In genomic region chr2:199850718-199851498, GRCh38 we compare ENCODE assay signal across 8 cellular contexts. TPM values are rescaled to one million over a fixed set of nuclear protein-coding genes. Genes with fewer than 3 reads are reported as not detected.
DNase-seq lines count a peak whose midpoint lies in the region; ATAC-seq and TF ChIP-seq lines count a peak whose summit lies in the region.

FTCDNL1 (minus strand) TSS chr2:199851192; CDS start chr2:199848962, 2,230 bp downstream.

- H3K36me3 Mint-ChIP-seq in activated naive CD8-positive, alpha-beta T cell treated with anti-CD3 and anti-CD28 coated beads, Interleukin-2, amount 50 U/mL, for 24 hours (ENCODE audit: low read depth), result no peaks in the 10 kb centered on the region

- peak; percentile 79 for DNase-seq in GM10266 (ENCODE audit: extremely low spot score)
- DNase-seq in H7, result peak; percentile 76
- no peak for DNase-seq in LNCaP clone FGC (ENCODE audit: low read depth)
- DNase-seq in SW 1271 (lab: John Stamatoyannopoulos, UW), result peak; percentile 11 to 44
- peak; percentile 70 for DNase-seq in activated naive CD8-positive, alpha-beta T cell treated with anti-CD3 and anti-CD28 coated beads, Interleukin-2, amount 50 U/mL, for 24 hours
- no peak for DNase-seq in right atrium auricular region (ENCODE audit: low spot score)
- peak; percentile 30 for DNase-seq in renal cortical epithelial cell (ENCODE audit: low read depth)
- no peak for DNase-seq in NCI-H1048 (lab: John Stamatoyannopoulos, UW)

- peak within 1 kb of the TSS; percentile 98 for H3K27ac Mint-ChIP-seq in activated naive CD8-positive, alpha-beta T cell treated with anti-CD3 and anti-CD28 coated beads, Interleukin-2, amount 50 U/mL, for 24 hours

- peaks cover 8% of the 10 kb centered on the region for H3K27me3 Mint-ChIP-seq in activated naive CD8-positive, alpha-beta T cell treated with anti-CD3 and anti-CD28 coated beads, Interleukin-2, amount 50 U/mL, for 24 hours

- TF ChIP-seq CTCF in GM10266 (IDR thresholded peaks at IDR 0.05; ENCODE audit: control insufficient read depth, insufficient read depth, low read depth, missing control alignments), result peak; percentile 47
- peak; percentile 35 for TF ChIP-seq CTCF in LNCaP clone FGC (IDR thresholded peaks at IDR 0.05; ENCODE audit: control insufficient read depth, extremely low read depth, insufficient read depth)
- peak in 1 of 2 donors; percentile 53 for TF ChIP-seq CTCF in right atrium auricular region (IDR thresholded peaks at IDR 0.05)

- no peaks in the 10 kb centered on the region for H3K9me3 Mint-ChIP-seq in activated naive CD8-positive, alpha-beta T cell treated with anti-CD3 and anti-CD28 coated beads, Interleukin-2, amount 50 U/mL, for 24 hours

- H3K36me3 ChIP-seq in H7 (replicated peaks; ENCODE audit: control insufficient read depth, insufficient read depth, low read length), result no peaks in the 10 kb centered on the region; the same call in 1 of the 2 replicates
- H3K36me3 ChIP-seq in right atrium auricular region, result no peaks in the 10 kb centered on the region

- peaks cover 10% of the 10 kb centered on the region for H3K4me1 Mint-ChIP-seq in activated naive CD8-positive, alpha-beta T cell treated with anti-CD3 and anti-CD28 coated beads, Interleukin-2, amount 50 U/mL, for 24 hours

- H3K27me3 ChIP-seq in H7 (ENCODE audit: control insufficient read depth, insufficient read depth, low read length), result peaks cover 3% of the 10 kb centered on the region; the same call in 1 of the 2 replicates
- no peaks in the 10 kb centered on the region for H3K27me3 ChIP-seq in right atrium auricular region

- H3K9me3 ChIP-seq in right atrium auricular region, result no peaks in the 10 kb centered on the region

- peak within 1 kb of the TSS; percentile 95 for H3K4me3 Mint-ChIP-seq in activated naive CD8-positive, alpha-beta T cell treated with anti-CD3 and anti-CD28 coated beads, Interleukin-2, amount 50 U/mL, for 24 hours

- H3K4me3 ChIP-seq in H7 (ENCODE audit: insufficient read depth, low read depth, low read length) (peak within 1 kb of the TSS; percentile 74), LNCaP clone FGC (ENCODE audit: low read depth, low read length) (peak within 1 kb of the TSS; percentile 57), right atrium auricular region (peak within 1 kb of the TSS; percentile 57 to 60)

- peak; percentile 95 for ATAC-seq in activated naive CD8-positive, alpha-beta T cell treated with anti-CD3 and anti-CD28 coated beads, Interleukin-2, amount 50 U/mL, for 24 hours

- H3K4me1 ChIP-seq in right atrium auricular region, result no peaks in the 10 kb centered on the region

- peak within 1 kb of the TSS; percentile 9 to 13 for H3K27ac ChIP-seq in right atrium auricular region

RNA-seq across cellular contexts. Expression of gene FTCDNL1, which starts in this region (rescaled TPM):
- 0.59 and 0.96 TPM in 2 replicates for total RNA-seq in H7 (2014; rRNA removed; shearing (Covaris generic))
- total RNA-seq in right atrium auricular region (1 to 10 TPM; 2.8 to 3.5 TPM), renal cortical epithelial cell (2.8 and 3.5 TPM in 2 replicates)

Comparison
In these comparisons a context has a peak if more than half of its experiments do, and no peak if none do; other contexts are left out.
1. Peak in DNase-seq and H3K4me3 ChIP-seq in H7; RNA of the gene not detected or under 1 TPM.
2. DNase-seq: peak in GM10266 (single experiment), SW 1271 (2 of 2), activated naive CD8-positive, alpha-beta T cell treated with anti-CD3 and anti-CD28 coated beads, Interleukin-2, amount 50 U/mL, for 24 hours (single experiment) and renal cortical epithelial cell (single experiment); none in LNCaP clone FGC (single experiment), right atrium auricular region (single experiment) and NCI-H1048 (single experiment).
3. Peak in every context shown above with its lines, with median percentiles within 50 percentile points of each other: H3K4me3 ChIP-seq.